ENCODE assay signal across 12 cellular contexts in the genomic region with DNA sequence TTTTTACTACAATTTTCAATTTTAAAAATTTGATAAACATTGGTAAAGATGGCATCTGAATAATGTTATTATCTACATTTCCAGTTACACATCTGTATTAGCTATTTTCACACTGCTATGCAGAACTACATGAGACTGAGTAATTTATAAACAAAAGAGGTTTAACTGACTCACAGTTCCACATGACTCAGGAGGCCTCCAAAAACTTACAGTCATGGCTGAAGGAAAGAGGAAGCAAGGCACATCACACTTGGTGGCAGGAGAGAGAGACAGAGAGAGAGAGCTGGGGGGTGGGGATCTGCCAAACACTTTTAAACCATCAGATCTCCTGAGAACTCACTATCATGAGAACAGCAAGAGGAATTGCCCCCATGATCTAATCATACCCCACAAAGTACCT.
DNase-seq lines count a peak whose midpoint lies in the region; ATAC-seq, FAIRE-seq and TF ChIP-seq lines count a peak whose summit lies in the region.
"Had no signal": no experiment of that assay in that cellular context is flagged by ENCODE, and none has a peak within 500 bp of the region (broad histone marks: within the 10 kb centered on the region; RNA-seq: fewer than 3 reads in every experiment).

No MANE protein-coding gene starts in this region.

- H3K27me3 ChIP-seq in endothelial cell of umbilical vein (ENCODE audit: control insufficient read depth in 2 of 2, insufficient read depth in 2 of 2, low read length in 2 of 2): no peaks in the 10 kb centered on the region

- no peaks in the 10 kb centered on the region for H3K4me1 Mint-ChIP-seq in activated CD4-positive, alpha-beta T cell treated with anti-CD3 and anti-CD28 coated beads, Interleukin-2, amount 10 ng/mL, durations not matched to agents 24 days and 14 days
- no peaks in the 10 kb centered on the region for H3K4me1 Mint-ChIP-seq in activated CD8-positive, alpha-beta T cell treated with anti-CD3 and anti-CD28 coated beads for 36 hours (ENCODE audit: low read depth)

- ATAC-seq in activated CD8-positive, alpha-beta T cell treated with anti-CD3 and anti-CD28 coated beads for 36 hours: no peak

- H3K36me3 Mint-ChIP-seq in activated CD4-positive, alpha-beta T cell treated with anti-CD3 and anti-CD28 coated beads, Interleukin-2, amount 10 ng/mL, durations not matched to agents 24 days and 14 days (ENCODE audit: low read depth): no peaks in the 10 kb centered on the region
- H3K36me3 Mint-ChIP-seq in activated CD8-positive, alpha-beta T cell treated with anti-CD3 and anti-CD28 coated beads for 36 hours (ENCODE audit: low read depth): no peaks in the 10 kb centered on the region
- H3K36me3 Mint-ChIP-seq: brain had no signal

- H3K36me3 ChIP-seq in endothelial cell of umbilical vein (ENCODE audit: control insufficient read depth in 2 of 2, extremely low read depth in 1 of 2, insufficient read depth in 2 of 2, low read length in 2 of 2): no peaks in the 10 kb centered on the region

- no peak overlapping the region for H3K4me3 Mint-ChIP-seq in activated CD4-positive, alpha-beta T cell treated with anti-CD3 and anti-CD28 coated beads, Interleukin-2, amount 10 ng/mL, durations not matched to agents 24 days and 14 days
- no peak overlapping the region for H3K4me3 Mint-ChIP-seq in activated CD8-positive, alpha-beta T cell treated with anti-CD3 and anti-CD28 coated beads for 36 hours
- H3K4me3 Mint-ChIP-seq: brain had no signal

- no peaks in the 10 kb centered on the region for H3K4me1 ChIP-seq in endothelial cell of umbilical vein (ENCODE audit: control insufficient read depth, extremely low read depth, insufficient read depth, low read length)

- H4K20me1 ChIP-seq in endothelial cell of umbilical vein (replicated peaks; ENCODE audit: control insufficient read depth, extremely low read depth, insufficient read depth, low read length): no peaks in the 10 kb centered on the region

- no peak overlapping the region for H3K9ac ChIP-seq in endothelial cell of umbilical vein (replicated peaks; ENCODE audit: extremely low read depth, insufficient read depth, low read length)

- CTCF ChIA-PET in endothelial cell of umbilical vein (lab: Charles Lee): interaction anchor here (0.7 to 1.6 kb wide), 2 partner anchors 194 to 603 kb away, joined by 3 read pairs; no protein-coding TSS in a partner anchor
- CTCF ChIA-PET in activated CD8-positive, alpha-beta T cell treated with anti-CD3 and anti-CD28 coated beads for 36 hours (lab: Charles Lee): no interaction called here

- no peak overlapping the region for H3K27ac ChIP-seq in endothelial cell of umbilical vein (ENCODE audit: insufficient read depth, low read depth, low read length)

- no peak overlapping the region for H3K27ac Mint-ChIP-seq in activated CD4-positive, alpha-beta T cell treated with anti-CD3 and anti-CD28 coated beads, Interleukin-2, amount 10 ng/mL, durations not matched to agents 24 days and 14 days
- H3K27ac Mint-ChIP-seq in activated CD8-positive, alpha-beta T cell treated with anti-CD3 and anti-CD28 coated beads for 36 hours: no peak overlapping the region
- H3K27ac Mint-ChIP-seq: progenitor cell of endocrine pancreas had no signal

- no peaks in the 10 kb centered on the region for H3K9me3 ChIP-seq in endothelial cell of umbilical vein (replicated peaks; ENCODE audit: control insufficient read depth, insufficient read depth, low read length)

- FAIRE-seq in endothelial cell of umbilical vein (lab: Jason Lieb, UNC): peak; percentile 52
- FAIRE-seq: G401.6 had no signal

- no peak overlapping the region for H3K4me3 ChIP-seq in endothelial cell of umbilical vein (replicated peaks in 1 of 3; ENCODE audit: insufficient read depth in 1 of 3, low read depth in 1 of 3, low read length in 3 of 3)

- POLR2A ChIA-PET in endothelial cell of umbilical vein (lab: Charles Lee): no interaction called here
- POLR2A ChIA-PET in activated CD8-positive, alpha-beta T cell treated with anti-CD3 and anti-CD28 coated beads for 36 hours (lab: Charles Lee): no interaction called here

- no peak for TF ChIP-seq CTCF in endothelial cell of umbilical vein (IDR thresholded peaks at IDR 0.05; ENCODE audit: extremely low read depth in 1 of 2, insufficient read depth in 1 of 2, low read depth in 1 of 2, low read length in 2 of 2)
- TF ChIP-seq CTCF in activated CD8-positive, alpha-beta T cell treated with anti-CD3 and anti-CD28 coated beads for 36 hours (IDR thresholded peaks at IDR 0.05): no peak

- no TSS peak for BruUV-seq in endothelial cell of umbilical vein (replicated peaks; lab: Mats Ljungman, UMichigan)

- no peaks in the 10 kb centered on the region for H3K27me3 Mint-ChIP-seq in activated CD4-positive, alpha-beta T cell treated with anti-CD3 and anti-CD28 coated beads, Interleukin-2, amount 10 ng/mL, durations not matched to agents 24 days and 14 days
- H3K27me3 Mint-ChIP-seq in activated CD8-positive, alpha-beta T cell treated with anti-CD3 and anti-CD28 coated beads for 36 hours: no peaks in the 10 kb centered on the region
- H3K27me3 Mint-ChIP-seq: brain, progenitor cell of endocrine pancreas had no signal

- H2AFZ ChIP-seq in endothelial cell of umbilical vein (ENCODE audit: low read depth, low read length): peak overlapping the region; percentile 60

- no peak overlapping the region for H3K4me2 ChIP-seq in endothelial cell of umbilical vein (ENCODE audit: insufficient read depth, low read length)

- intact Hi-C loops in endothelial cell of umbilical vein (cut with micrococcal nuclease): no loop called here
- intact Hi-C loops in activated CD4-positive, alpha-beta T cell treated with anti-CD3 and anti-CD28 coated beads, Interleukin-2, amount 10 ng/mL, durations not matched to agents 24 days and 14 days (cut with micrococcal nuclease): no loop called here
- intact Hi-C loops in activated CD8-positive, alpha-beta T cell treated with anti-CD3 and anti-CD28 coated beads for 36 hours (cut with micrococcal nuclease): no loop called here

- no peaks in the 10 kb centered on the region for H3K79me2 ChIP-seq in endothelial cell of umbilical vein (ENCODE audit: control insufficient read depth, insufficient read depth, low read length)

- dilution Hi-C loops in endothelial cell of umbilical vein (cut with MboI; ENCODE audit: extremely low pct_ligation_motif_present, low sequenced_read_pairs): no loop called here

- H3K9me1 ChIP-seq in endothelial cell of umbilical vein (replicated peaks; ENCODE audit: control insufficient read depth, extremely low read depth, insufficient read depth, low read length): no peaks in the 10 kb centered on the region

- TF ChIP-seq POLR2A in endothelial cell of umbilical vein (IDR thresholded peaks at IDR 0.05; ENCODE audit: low read depth, low read length) (no peak), erythroblast (IDR thresholded peaks at IDR 0.05; ENCODE audit: low read length) (no peak)

- H3K9me3 Mint-ChIP-seq in activated CD4-positive, alpha-beta T cell treated with anti-CD3 and anti-CD28 coated beads, Interleukin-2, amount 10 ng/mL, durations not matched to agents 24 days and 14 days: no peaks in the 10 kb centered on the region
- peaks cover 2% of the 10 kb centered on the region for H3K9me3 Mint-ChIP-seq in activated CD8-positive, alpha-beta T cell treated with anti-CD3 and anti-CD28 coated beads for 36 hours

- DNase-seq in GM04504 (ENCODE audit: low read depth): peak; percentile 51
- DNase-seq in NOMO-1 treated with dmso at 0.1 percent for 144 hours (lab: John Stamatoyannopoulos, UW; ENCODE audit: unreplicated experiment): peak; percentile 68
- DNase-seq in endothelial cell of umbilical vein (ENCODE audit: low read depth, low spot score): peak; percentile 40
- DNase-seq in non-pigmented ciliary epithelial cell (ENCODE audit: low read depth): peak; percentile 44
- no peak for DNase-seq in NCI-H2107 treated with DMSO at 0.1 percent for 48 hours (lab: John Stamatoyannopoulos, UW; ENCODE audit: unreplicated experiment)
- DNase-seq in erythroblast (lab: John Stamatoyannopoulos, UW): no peak
- DNase-seq in activated CD4-positive, alpha-beta T cell treated with anti-CD3 and anti-CD28 coated beads, Interleukin-2, amount 10 ng/mL, durations not matched to agents 24 days and 14 days: no peak
- no peak for DNase-seq in activated CD8-positive, alpha-beta T cell treated with anti-CD3 and anti-CD28 coated beads for 36 hours
- DNase-seq: MM.1S had no signal

TF ChIP-seq in endothelial cell of umbilical vein, 7 proteins besides CTCF, POLR2A, EP300 and RAD21:
- TF ChIP-seq, protein P1, sequence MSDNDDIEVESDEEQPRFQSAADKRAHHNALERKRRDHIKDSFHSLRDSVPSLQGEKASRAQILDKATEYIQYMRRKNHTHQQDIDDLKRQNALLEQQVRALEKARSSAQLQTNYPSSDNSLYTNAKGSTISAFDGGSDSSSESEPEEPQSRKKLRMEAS (IDR thresholded peaks at IDR 0.05; ENCODE audit: insufficient read depth, insufficient read length): no peak
- no peak for TF ChIP-seq GATA2 (IDR thresholded peaks at IDR 0.05; ENCODE audit: insufficient read depth, insufficient read length, low read depth, low read length)
- no peak for TF ChIP-seq EZH2 (IDR thresholded peaks at IDR 0.05; ENCODE audit: borderline replicate concordance, low read depth, low read length, severe bottlenecking)
- no peak for TF ChIP-seq JUN (IDR thresholded peaks at IDR 0.05; ENCODE audit: borderline replicate concordance, insufficient read depth, insufficient read length, low read depth)
- TF ChIP-seq POLR2AphosphoS5 (IDR thresholded peaks at IDR 0.05; ENCODE audit: insufficient read depth, low read depth, low read length): no peak
- TF ChIP-seq FOS (IDR thresholded peaks at IDR 0.05; ENCODE audit: borderline replicate concordance, insufficient read depth, low read length): peak; percentile 65
- no peak for TF ChIP-seq MYC (IDR thresholded peaks at IDR 0.05; ENCODE audit: low read depth, low read length)

Comparison
In these comparisons a context has a peak if more than half of its experiments do, and no peak if none do; other contexts are left out.
1. DNase-seq: peak in GM04504 (single experiment), NOMO-1 treated with dmso at 0.1 percent for 144 hours (single experiment), endothelial cell of umbilical vein (single experiment) and non-pigmented ciliary epithelial cell (single experiment); none in NCI-H2107 treated with DMSO at 0.1 percent for 48 hours (single experiment), erythroblast (0 of 2), activated CD4-positive, alpha-beta T cell treated with anti-CD3 and anti-CD28 coated beads, Interleukin-2, amount 10 ng/mL, durations not matched to agents 24 days and 14 days (single experiment) and activated CD8-positive, alpha-beta T cell treated with anti-CD3 and anti-CD28 coated beads for 36 hours (single experiment).